Comparison of ENCODE assay signal across 1 cellular context in the genomic region with DNA sequence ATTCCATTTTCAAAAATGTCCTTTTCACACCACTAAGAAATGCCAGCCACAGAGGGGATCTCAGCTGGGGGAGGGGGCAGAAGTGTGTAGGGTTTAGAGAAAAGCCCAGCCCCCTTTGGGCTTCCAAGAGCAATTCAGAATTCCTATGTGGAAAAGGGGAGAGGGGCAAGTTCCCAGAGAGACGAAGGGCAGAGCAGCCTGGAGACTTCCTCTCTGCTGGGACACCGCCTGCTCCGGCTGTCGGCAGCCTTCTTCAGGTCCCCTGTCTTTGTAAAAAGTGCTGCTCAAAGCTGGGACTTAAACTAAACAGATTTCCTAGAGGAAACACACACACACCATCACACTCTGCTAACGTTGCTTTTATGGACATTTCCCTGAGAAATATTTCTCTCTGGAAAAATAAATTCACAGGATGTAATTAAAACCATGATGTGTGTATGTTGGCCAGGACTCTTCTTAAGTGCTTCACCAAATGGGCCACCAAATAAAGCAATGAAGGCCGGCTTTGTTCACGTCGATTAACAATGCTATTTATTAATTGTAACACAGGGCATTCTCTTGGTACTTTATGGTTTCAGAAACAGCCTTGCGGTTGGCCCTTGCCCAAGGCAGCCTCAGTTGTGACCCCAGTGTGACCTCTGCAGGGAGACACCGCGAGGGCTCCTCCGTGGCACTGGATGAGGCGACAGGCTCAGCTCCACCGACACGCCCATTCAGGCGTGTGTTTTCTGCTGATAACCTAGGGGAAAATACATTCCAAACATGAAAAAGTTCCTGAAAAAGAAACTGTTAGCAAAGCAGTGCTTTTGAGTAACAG.
TF ChIP-seq lines count a peak whose summit lies in the region.

No MANE protein-coding gene starts in this region.

TF ChIP-seq in K562, 482 proteins besides CTCF, POLR2A, EP300 and RAD21 (continued from another document and continues in another):
- TF ChIP-seq, protein P1, sequence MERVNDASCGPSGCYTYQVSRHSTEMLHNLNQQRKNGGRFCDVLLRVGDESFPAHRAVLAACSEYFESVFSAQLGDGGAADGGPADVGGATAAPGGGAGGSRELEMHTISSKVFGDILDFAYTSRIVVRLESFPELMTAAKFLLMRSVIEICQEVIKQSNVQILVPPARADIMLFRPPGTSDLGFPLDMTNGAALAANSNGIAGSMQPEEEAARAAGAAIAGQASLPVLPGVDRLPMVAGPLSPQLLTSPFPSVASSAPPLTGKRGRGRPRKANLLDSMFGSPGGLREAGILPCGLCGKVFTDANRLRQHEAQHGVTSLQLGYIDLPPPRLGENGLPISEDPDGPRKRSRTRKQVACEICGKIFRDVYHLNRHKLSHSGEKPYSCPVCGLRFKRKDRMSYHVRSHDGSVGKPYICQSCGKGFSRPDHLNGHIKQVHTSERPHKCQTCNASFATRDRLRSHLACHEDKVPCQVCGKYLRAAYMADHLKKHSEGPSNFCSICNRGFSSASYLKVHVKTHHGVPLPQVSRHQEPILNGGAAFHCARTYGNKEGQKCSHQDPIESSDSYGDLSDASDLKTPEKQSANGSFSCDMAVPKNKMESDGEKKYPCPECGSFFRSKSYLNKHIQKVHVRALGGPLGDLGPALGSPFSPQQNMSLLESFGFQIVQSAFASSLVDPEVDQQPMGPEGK (CRISPR knock-in tag; IDR thresholded peaks at IDR 0.05; ENCODE audit: borderline replicate concordance) = no peak
- TF ChIP-seq CSDE1 (IDR thresholded peaks at IDR 0.05) = no peak
- no peak for TF ChIP-seq THRAP3 (IDR thresholded peaks at IDR 0.05; ENCODE audit: borderline replicate concordance)
- TF ChIP-seq SMAD2 (IDR thresholded peaks at IDR 0.05; ENCODE audit: low read depth, low read length) = no peak
- TF ChIP-seq BCL6 (CRISPR knock-in tag; IDR thresholded peaks at IDR 0.05) = no peak
- no peak for TF ChIP-seq ZKSCAN3 (CRISPR knock-in tag; IDR thresholded peaks at IDR 0.05)
- TF ChIP-seq RBM34 (IDR thresholded peaks at IDR 0.05; ENCODE audit: borderline replicate concordance, insufficient read depth, low read length) = no peak
- TF ChIP-seq RBM15 (IDR thresholded peaks at IDR 0.05; ENCODE audit: insufficient read depth, low read length) = no peak
- no peak for TF ChIP-seq FOXA3 (CRISPR knock-in tag; conservative IDR thresholded peaks at IDR 0.05 in 1 of 2, IDR thresholded peaks at IDR 0.05 in 1 of 2)
- TF ChIP-seq E2F3 (CRISPR knock-in tag; IDR thresholded peaks at IDR 0.05) = no peak
- no peak for TF ChIP-seq DACH1 (IDR thresholded peaks at IDR 0.05; ENCODE audit: partially characterized antibody)
- no peak for TF ChIP-seq MBD2 (IDR thresholded peaks at IDR 0.05; ENCODE audit: borderline replicate concordance, low read depth)
- TF ChIP-seq NFYB (IDR thresholded peaks at IDR 0.05; ENCODE audit: extremely low read depth, insufficient read length) = no peak
- TF ChIP-seq, protein P2, sequence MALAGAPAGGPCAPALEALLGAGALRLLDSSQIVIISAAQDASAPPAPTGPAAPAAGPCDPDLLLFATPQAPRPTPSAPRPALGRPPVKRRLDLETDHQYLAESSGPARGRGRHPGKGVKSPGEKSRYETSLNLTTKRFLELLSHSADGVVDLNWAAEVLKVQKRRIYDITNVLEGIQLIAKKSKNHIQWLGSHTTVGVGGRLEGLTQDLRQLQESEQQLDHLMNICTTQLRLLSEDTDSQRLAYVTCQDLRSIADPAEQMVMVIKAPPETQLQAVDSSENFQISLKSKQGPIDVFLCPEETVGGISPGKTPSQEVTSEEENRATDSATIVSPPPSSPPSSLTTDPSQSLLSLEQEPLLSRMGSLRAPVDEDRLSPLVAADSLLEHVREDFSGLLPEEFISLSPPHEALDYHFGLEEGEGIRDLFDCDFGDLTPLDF (CRISPR knock-in tag; IDR thresholded peaks at IDR 0.05) = no peak
- TF ChIP-seq, protein P3, sequence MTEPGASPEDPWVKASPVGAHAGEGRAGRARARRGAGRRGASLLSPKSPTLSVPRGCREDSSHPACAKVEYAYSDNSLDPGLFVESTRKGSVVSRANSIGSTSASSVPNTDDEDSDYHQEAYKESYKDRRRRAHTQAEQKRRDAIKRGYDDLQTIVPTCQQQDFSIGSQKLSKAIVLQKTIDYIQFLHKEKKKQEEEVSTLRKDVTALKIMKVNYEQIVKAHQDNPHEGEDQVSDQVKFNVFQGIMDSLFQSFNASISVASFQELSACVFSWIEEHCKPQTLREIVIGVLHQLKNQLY (CRISPR knock-in tag; conservative IDR thresholded peaks at IDR 0.05) = no peak
- no peak for TF ChIP-seq BACH1 (tag; IDR thresholded peaks at IDR 0.05)
- TF ChIP-seq DDX20 (tag; IDR thresholded peaks at IDR 0.05; ENCODE audit: low read depth) = no peak
- TF ChIP-seq PCBP1 (IDR thresholded peaks at IDR 0.05; ENCODE audit: low read depth, low read length, poor library complexity, severe bottlenecking) = no peak
- no peak for TF ChIP-seq RHOXF2B (CRISPR knock-in tag; conservative IDR thresholded peaks at IDR 0.05)
- TF ChIP-seq SLC30A9 (CRISPR knock-in tag; IDR thresholded peaks at IDR 0.05) = no peak
- TF ChIP-seq, protein P4, sequence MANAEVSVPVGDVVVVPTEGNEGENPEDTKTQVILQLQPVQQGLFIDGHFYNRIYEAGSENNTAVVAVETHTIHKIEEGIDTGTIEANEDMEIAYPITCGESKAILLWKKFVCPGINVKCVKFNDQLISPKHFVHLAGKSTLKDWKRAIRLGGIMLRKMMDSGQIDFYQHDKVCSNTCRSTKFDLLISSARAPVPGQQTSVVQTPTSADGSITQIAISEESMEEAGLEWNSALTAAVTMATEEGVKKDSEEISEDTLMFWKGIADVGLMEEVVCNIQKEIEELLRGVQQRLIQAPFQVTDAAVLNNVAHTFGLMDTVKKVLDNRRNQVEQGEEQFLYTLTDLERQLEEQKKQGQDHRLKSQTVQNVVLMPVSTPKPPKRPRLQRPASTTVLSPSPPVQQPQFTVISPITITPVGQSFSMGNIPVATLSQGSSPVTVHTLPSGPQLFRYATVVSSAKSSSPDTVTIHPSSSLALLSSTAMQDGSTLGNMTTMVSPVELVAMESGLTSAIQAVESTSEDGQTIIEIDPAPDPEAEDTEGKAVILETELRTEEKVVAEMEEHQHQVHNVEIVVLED (CRISPR knock-in tag; IDR thresholded peaks at IDR 0.05) = no peak
- TF ChIP-seq, protein P5, sequence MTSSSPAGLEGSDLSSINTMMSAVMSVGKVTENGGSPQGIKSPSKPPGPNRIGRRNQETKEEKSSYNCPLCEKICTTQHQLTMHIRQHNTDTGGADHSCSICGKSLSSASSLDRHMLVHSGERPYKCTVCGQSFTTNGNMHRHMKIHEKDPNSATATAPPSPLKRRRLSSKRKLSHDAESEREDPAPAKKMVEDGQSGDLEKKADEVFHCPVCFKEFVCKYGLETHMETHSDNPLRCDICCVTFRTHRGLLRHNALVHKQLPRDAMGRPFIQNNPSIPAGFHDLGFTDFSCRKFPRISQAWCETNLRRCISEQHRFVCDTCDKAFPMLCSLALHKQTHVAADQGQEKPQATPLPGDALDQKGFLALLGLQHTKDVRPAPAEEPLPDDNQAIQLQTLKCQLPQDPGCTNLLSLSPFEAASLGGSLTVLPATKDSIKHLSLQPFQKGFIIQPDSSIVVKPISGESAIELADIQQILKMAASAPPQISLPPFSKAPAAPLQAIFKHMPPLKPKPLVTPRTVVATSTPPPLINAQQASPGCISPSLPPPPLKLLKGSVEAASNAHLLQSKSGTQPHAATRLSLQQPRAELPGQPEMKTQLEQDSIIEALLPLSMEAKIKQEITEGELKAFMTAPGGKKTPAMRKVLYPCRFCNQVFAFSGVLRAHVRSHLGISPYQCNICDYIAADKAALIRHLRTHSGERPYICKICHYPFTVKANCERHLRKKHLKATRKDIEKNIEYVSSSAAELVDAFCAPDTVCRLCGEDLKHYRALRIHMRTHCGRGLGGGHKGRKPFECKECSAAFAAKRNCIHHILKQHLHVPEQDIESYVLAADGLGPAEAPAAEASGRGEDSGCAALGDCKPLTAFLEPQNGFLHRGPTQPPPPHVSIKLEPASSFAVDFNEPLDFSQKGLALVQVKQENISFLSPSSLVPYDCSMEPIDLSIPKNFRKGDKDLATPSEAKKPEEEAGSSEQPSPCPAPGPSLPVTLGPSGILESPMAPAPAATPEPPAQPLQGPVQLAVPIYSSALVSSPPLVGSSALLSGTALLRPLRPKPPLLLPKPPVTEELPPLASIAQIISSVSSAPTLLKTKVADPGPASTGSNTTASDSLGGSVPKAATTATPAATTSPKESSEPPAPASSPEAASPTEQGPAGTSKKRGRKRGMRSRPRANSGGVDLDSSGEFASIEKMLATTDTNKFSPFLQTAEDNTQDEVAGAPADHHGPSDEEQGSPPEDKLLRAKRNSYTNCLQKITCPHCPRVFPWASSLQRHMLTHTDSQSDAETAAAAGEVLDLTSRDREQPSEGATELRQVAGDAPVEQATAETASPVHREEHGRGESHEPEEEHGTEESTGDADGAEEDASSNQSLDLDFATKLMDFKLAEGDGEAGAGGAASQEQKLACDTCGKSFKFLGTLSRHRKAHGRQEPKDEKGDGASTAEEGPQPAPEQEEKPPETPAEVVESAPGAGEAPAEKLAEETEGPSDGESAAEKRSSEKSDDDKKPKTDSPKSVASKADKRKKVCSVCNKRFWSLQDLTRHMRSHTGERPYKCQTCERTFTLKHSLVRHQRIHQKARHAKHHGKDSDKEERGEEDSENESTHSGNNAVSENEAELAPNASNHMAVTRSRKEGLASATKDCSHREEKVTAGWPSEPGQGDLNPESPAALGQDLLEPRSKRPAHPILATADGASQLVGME (CRISPR knock-in tag; IDR thresholded peaks at IDR 0.05) = no peak
- TF ChIP-seq DNMT1 (IDR thresholded peaks at IDR 0.05) = no peak
- TF ChIP-seq, protein P6, sequence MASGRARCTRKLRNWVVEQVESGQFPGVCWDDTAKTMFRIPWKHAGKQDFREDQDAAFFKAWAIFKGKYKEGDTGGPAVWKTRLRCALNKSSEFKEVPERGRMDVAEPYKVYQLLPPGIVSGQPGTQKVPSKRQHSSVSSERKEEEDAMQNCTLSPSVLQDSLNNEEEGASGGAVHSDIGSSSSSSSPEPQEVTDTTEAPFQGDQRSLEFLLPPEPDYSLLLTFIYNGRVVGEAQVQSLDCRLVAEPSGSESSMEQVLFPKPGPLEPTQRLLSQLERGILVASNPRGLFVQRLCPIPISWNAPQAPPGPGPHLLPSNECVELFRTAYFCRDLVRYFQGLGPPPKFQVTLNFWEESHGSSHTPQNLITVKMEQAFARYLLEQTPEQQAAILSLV (tag; IDR thresholded peaks at IDR 0.05) = no peak
- TF ChIP-seq ZNF124 (CRISPR knock-in tag; IDR thresholded peaks at IDR 0.05) = no peak
- TF ChIP-seq C11orf30 (IDR thresholded peaks at IDR 0.05; ENCODE audit: low read depth) = no peak
- TF ChIP-seq, protein P7, sequence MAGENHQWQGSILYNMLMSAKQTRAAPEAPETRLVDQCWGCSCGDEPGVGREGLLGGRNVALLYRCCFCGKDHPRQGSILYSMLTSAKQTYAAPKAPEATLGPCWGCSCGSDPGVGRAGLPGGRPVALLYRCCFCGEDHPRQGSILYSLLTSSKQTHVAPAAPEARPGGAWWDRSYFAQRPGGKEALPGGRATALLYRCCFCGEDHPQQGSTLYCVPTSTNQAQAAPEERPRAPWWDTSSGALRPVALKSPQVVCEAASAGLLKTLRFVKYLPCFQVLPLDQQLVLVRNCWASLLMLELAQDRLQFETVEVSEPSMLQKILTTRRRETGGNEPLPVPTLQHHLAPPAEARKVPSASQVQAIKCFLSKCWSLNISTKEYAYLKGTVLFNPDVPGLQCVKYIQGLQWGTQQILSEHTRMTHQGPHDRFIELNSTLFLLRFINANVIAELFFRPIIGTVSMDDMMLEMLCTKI (IDR thresholded peaks at IDR 0.05; ENCODE audit: partially characterized antibody) = no peak
- TF ChIP-seq, protein P8, sequence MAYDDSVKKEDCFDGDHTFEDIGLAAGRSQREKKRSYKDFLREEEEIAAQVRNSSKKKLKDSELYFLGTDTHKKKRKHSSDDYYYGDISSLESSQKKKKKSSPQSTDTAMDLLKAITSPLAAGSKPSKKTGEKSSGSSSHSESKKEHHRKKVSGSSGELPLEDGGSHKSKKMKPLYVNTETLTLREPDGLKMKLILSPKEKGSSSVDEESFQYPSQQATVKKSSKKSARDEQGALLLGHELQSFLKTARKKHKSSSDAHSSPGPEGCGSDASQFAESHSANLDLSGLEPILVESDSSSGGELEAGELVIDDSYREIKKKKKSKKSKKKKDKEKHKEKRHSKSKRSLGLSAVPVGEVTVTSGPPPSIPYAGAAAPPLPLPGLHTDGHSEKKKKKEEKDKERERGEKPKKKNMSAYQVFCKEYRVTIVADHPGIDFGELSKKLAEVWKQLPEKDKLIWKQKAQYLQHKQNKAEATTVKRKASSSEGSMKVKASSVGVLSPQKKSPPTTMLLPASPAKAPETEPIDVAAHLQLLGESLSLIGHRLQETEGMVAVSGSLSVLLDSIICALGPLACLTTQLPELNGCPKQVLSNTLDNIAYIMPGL (CRISPR knock-in tag; IDR thresholded peaks at IDR 0.05) = no peak
- no peak for TF ChIP-seq RBM39 (optimal IDR thresholded peaks at IDR 0.05; ENCODE audit: low read depth, low read length)
- TF ChIP-seq, protein P9, sequence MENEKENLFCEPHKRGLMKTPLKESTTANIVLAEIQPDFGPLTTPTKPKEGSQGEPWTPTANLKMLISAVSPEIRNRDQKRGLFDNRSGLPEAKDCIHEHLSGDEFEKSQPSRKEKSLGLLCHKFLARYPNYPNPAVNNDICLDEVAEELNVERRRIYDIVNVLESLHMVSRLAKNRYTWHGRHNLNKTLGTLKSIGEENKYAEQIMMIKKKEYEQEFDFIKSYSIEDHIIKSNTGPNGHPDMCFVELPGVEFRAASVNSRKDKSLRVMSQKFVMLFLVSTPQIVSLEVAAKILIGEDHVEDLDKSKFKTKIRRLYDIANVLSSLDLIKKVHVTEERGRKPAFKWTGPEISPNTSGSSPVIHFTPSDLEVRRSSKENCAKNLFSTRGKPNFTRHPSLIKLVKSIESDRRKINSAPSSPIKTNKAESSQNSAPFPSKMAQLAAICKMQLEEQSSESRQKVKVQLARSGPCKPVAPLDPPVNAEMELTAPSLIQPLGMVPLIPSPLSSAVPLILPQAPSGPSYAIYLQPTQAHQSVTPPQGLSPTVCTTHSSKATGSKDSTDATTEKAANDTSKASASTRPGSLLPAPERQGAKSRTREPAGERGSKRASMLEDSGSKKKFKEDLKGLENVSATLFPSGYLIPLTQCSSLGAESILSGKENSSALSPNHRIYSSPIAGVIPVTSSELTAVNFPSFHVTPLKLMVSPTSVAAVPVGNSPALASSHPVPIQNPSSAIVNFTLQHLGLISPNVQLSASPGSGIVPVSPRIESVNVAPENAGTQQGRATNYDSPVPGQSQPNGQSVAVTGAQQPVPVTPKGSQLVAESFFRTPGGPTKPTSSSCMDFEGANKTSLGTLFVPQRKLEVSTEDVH (IDR thresholded peaks at IDR 0.05; ENCODE audit: low read depth, partially characterized antibody) = no peak
- TF ChIP-seq XRCC3 (IDR thresholded peaks at IDR 0.05) = no peak
- TF ChIP-seq ILK (tag; IDR thresholded peaks at IDR 0.05; ENCODE audit: borderline replicate concordance, low read depth) = no peak
- TF ChIP-seq, protein P10, sequence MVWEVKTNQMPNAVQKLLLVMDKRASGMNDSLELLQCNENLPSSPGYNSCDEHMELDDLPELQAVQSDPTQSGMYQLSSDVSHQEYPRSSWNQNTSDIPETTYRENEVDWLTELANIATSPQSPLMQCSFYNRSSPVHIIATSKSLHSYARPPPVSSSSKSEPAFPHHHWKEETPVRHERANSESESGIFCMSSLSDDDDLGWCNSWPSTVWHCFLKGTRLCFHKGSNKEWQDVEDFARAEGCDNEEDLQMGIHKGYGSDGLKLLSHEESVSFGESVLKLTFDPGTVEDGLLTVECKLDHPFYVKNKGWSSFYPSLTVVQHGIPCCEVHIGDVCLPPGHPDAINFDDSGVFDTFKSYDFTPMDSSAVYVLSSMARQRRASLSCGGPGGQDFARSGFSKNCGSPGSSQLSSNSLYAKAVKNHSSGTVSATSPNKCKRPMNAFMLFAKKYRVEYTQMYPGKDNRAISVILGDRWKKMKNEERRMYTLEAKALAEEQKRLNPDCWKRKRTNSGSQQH (CRISPR knock-in tag; IDR thresholded peaks at IDR 0.05) = no peak
- no peak for TF ChIP-seq ARID2 (IDR thresholded peaks at IDR 0.05)
- TF ChIP-seq MIER1 (IDR thresholded peaks at IDR 0.05; ENCODE audit: low read depth) = no peak
- TF ChIP-seq TSC22D4 (tag; IDR thresholded peaks at IDR 0.05) = no peak
